In the genomic region with DNA sequence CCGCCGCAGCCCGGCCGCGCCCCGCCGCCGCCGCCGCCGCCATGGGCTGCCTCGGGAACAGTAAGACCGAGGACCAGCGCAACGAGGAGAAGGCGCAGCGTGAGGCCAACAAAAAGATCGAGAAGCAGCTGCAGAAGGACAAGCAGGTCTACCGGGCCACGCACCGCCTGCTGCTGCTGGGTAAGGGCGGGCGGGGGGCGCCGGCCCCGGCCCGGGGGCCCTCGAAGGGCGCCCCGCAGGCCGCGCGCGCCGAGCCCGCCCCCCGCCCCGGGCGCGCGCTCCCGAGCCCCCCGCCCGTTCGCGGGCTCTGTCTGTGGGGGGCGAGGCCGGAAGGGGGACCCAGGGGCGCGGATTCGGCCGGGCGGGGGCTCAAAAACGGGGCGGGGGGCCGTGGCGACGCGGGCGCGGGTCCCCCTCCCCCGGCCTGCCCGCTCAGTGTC, we compare ENCODE assay signal across 8 cellular contexts. TPM values are rescaled to one million over a fixed set of nuclear protein-coding genes. Genes with fewer than 3 reads are reported as not detected.
DNase-seq lines count a peak whose midpoint lies in the region; ATAC-seq, FAIRE-seq and TF ChIP-seq lines count a peak whose summit lies in the region.

No MANE protein-coding gene starts in this region.

- H3K4me3 ChIP-seq in BJ (ENCODE audit: low read depth, low read length), result peak overlapping the region; percentile 88
- H3K4me3 ChIP-seq in bronchial epithelial cell (ENCODE audit: low read depth, low read length), result peak overlapping the region; percentile 86
- peak overlapping the region; percentile 76 to 99 (median 79) for H3K4me3 ChIP-seq in liver (ENCODE audit: low read depth in 1 of 3, low read length in 3 of 3)

- peak; percentile 2 for ATAC-seq in HG02623 (IDR thresholded peaks at IDR 0.05; ENCODE audit: unreplicated experiment)

- peak overlapping the region; percentile 49 to 74 for H3K9ac ChIP-seq in liver (ENCODE audit: low read depth in 1 of 2, low read length in 2 of 2)

- H3K9me3 ChIP-seq in liver (ENCODE audit: control insufficient read depth in 4 of 4, low read length in 3 of 4), result no peaks in the 10 kb centered on the region

- H3K27ac ChIP-seq in liver (ENCODE audit: low read depth in 1 of 2, low read length in 2 of 2), result peak overlapping the region; percentile 93 to 97

- H3K4me1 ChIP-seq in liver (ENCODE audit: control insufficient read depth in 4 of 4, insufficient read depth in 4 of 4, low read length in 3 of 4), result peaks cover 10 to 39% (median 29%) of the 10 kb centered on the region in 4 donors

- POLR2A ChIA-PET in BJ (lab: Charles Lee), result no interaction called here

- CTCF ChIA-PET in BJ (lab: Yijun Ruan, JAX), result no interaction called here

- H3K27me3 ChIP-seq in BJ (ENCODE audit: control insufficient read depth, insufficient read depth, low read length), result no peaks in the 10 kb centered on the region
- H3K27me3 ChIP-seq in bronchial epithelial cell (ENCODE audit: control insufficient read depth, insufficient read depth, low read length), result no peaks in the 10 kb centered on the region
- H3K27me3 ChIP-seq in liver (ENCODE audit: control insufficient read depth in 4 of 4, insufficient read depth in 4 of 4, low read length in 3 of 4), result no peaks in the 10 kb centered on the region

- under 1% methylated on average over 63 of the region's 63 CpGs for WGBS in liver

- no peak for FAIRE-seq in bronchial epithelial cell (lab: Jason Lieb, UNC)

- TF ChIP-seq RAD21 in liver (IDR thresholded peaks at IDR 0.05), result no peak

- H3K36me3 ChIP-seq in BJ (ENCODE audit: control insufficient read depth, insufficient read depth, low read length) (no peaks in the 10 kb centered on the region), bronchial epithelial cell (ENCODE audit: control insufficient read depth, insufficient read depth, low read length) (no peaks in the 10 kb centered on the region), liver (ENCODE audit: control insufficient read depth in 4 of 4, insufficient read depth in 3 of 4, low read depth in 1 of 4, low read length in 3 of 4) (peaks cover 0 to 2% (median 0%) of the 10 kb centered on the region in 4 donors)

- no peak for DNase-seq in BJ (ENCODE audit: low read depth)
- DNase-seq in SK-N-DZ (ENCODE audit: low spot score), result peak; percentile 68
- no peak for DNase-seq in bronchial epithelial cell (ENCODE audit: low read depth)
- peak; percentile 34 for DNase-seq in stimulated activated naive CD4-positive, alpha-beta T cell treated with Interleukin-2 at 50 U/mL for 16 hours (lab: John Stamatoyannopoulos, UW)
- no peak for DNase-seq in cortex of kidney (lab: John Stamatoyannopoulos, UW)
- DNase-seq in cerebellar cortex (ENCODE audit: low spot score), result no peak

- TF ChIP-seq CTCF in BJ (IDR thresholded peaks at IDR 0.05; ENCODE audit: insufficient read depth, low read depth, low read length) (no peak), bronchial epithelial cell (IDR thresholded peaks at IDR 0.05; ENCODE audit: insufficient read depth, low read length, severe bottlenecking) (no peak), liver (IDR thresholded peaks at IDR 0.05; ENCODE audit: low read depth, low read length, missing input control) (no peak)

TF ChIP-seq in liver, 16 proteins besides CTCF, POLR2A, EP300 and RAD21:
- TF ChIP-seq SP1 (IDR thresholded peaks at IDR 0.05), result no peak
- TF ChIP-seq JUND (IDR thresholded peaks at IDR 0.05), result no peak
- no peak for TF ChIP-seq RXRA (IDR thresholded peaks at IDR 0.05)
- TF ChIP-seq NR2F2 (IDR thresholded peaks at IDR 0.05), result no peak
- TF ChIP-seq YY1 (IDR thresholded peaks at IDR 0.05), result no peak
- TF ChIP-seq, protein P1, sequence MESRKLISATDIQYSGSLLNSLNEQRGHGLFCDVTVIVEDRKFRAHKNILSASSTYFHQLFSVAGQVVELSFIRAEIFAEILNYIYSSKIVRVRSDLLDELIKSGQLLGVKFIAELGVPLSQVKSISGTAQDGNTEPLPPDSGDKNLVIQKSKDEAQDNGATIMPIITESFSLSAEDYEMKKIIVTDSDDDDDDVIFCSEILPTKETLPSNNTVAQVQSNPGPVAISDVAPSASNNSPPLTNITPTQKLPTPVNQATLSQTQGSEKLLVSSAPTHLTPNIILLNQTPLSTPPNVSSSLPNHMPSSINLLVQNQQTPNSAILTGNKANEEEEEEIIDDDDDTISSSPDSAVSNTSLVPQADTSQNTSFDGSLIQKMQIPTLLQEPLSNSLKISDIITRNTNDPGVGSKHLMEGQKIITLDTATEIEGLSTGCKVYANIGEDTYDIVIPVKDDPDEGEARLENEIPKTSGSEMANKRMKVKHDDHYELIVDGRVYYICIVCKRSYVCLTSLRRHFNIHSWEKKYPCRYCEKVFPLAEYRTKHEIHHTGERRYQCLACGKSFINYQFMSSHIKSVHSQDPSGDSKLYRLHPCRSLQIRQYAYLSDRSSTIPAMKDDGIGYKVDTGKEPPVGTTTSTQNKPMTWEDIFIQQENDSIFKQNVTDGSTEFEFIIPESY (IDR thresholded peaks at IDR 0.05), result no peak
- TF ChIP-seq, protein P2, sequence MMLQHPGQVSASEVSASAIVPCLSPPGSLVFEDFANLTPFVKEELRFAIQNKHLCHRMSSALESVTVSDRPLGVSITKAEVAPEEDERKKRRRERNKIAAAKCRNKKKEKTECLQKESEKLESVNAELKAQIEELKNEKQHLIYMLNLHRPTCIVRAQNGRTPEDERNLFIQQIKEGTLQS (IDR thresholded peaks at IDR 0.05), result no peak
- TF ChIP-seq TAF1 (conservative IDR thresholded peaks at IDR 0.05), result no peak
- TF ChIP-seq, protein P3, sequence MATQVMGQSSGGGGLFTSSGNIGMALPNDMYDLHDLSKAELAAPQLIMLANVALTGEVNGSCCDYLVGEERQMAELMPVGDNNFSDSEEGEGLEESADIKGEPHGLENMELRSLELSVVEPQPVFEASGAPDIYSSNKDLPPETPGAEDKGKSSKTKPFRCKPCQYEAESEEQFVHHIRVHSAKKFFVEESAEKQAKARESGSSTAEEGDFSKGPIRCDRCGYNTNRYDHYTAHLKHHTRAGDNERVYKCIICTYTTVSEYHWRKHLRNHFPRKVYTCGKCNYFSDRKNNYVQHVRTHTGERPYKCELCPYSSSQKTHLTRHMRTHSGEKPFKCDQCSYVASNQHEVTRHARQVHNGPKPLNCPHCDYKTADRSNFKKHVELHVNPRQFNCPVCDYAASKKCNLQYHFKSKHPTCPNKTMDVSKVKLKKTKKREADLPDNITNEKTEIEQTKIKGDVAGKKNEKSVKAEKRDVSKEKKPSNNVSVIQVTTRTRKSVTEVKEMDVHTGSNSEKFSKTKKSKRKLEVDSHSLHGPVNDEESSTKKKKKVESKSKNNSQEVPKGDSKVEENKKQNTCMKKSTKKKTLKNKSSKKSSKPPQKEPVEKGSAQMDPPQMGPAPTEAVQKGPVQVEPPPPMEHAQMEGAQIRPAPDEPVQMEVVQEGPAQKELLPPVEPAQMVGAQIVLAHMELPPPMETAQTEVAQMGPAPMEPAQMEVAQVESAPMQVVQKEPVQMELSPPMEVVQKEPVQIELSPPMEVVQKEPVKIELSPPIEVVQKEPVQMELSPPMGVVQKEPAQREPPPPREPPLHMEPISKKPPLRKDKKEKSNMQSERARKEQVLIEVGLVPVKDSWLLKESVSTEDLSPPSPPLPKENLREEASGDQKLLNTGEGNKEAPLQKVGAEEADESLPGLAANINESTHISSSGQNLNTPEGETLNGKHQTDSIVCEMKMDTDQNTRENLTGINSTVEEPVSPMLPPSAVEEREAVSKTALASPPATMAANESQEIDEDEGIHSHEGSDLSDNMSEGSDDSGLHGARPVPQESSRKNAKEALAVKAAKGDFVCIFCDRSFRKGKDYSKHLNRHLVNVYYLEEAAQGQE (IDR thresholded peaks at IDR 0.05), result no peak
- no peak for TF ChIP-seq GABPA (IDR thresholded peaks at IDR 0.05 in 1 of 2, conservative IDR thresholded peaks at IDR 0.05 in 1 of 2)
- no peak for TF ChIP-seq FOXA2 (IDR thresholded peaks at IDR 0.05)
- no peak for TF ChIP-seq HNF4A (conservative IDR thresholded peaks at IDR 0.05)
- no peak for TF ChIP-seq EGR1 (IDR thresholded peaks at IDR 0.05; ENCODE audit: low read depth in 2 of 2)
- no peak for TF ChIP-seq FOXA1 (IDR thresholded peaks at IDR 0.05)

RNA-seq across cellular contexts. Expression of gene GNAS, which starts 39.2 kb away (rescaled TPM):
- polyA plus RNA-seq in BJ (2011; rRNA removed), result 1,063 and 1,537 TPM in 2 replicates
- polyA minus RNA-seq in BJ (2011; rRNA and poly(A)+ RNA removed), result 1,584 and 1,724 TPM in 2 replicates
- 1,569 and 1,648 TPM in 2 replicates for polyA plus RNA-seq in SK-N-DZ (2014; cell fraction: cytosol; rRNA removed)
- polyA plus RNA-seq in SK-N-DZ (2014; cell fraction: nucleus; rRNA removed), result 749 and 1,124 TPM in 2 replicates
- total RNA-seq in bronchial epithelial cell, result 279 and 385 TPM in 2 replicates
- 100 to 1,000 TPM; 234 to 360 TPM for total RNA-seq in liver
- 100 to 1,000 TPM; 115 to 321 TPM for polyA plus RNA-seq in liver

RNA-seq across cellular contexts. Expression of gene GNAS-AS1, which starts 41.0 kb away (rescaled TPM):
- 0.42 and 0.45 TPM in 2 replicates for polyA plus RNA-seq in BJ (2011; rRNA removed)
- polyA minus RNA-seq in BJ (2011; rRNA and poly(A)+ RNA removed), result 0.15 and 0.57 TPM in 2 replicates
- polyA plus RNA-seq in SK-N-DZ (2014; cell fraction: cytosol; rRNA removed), result 1.9 and 3.7 TPM in 2 replicates
- 5.2 and 5.4 TPM in 2 replicates for polyA plus RNA-seq in SK-N-DZ (2014; cell fraction: nucleus; rRNA removed)
- 0.13 and 1.3 TPM in 2 replicates for total RNA-seq in bronchial epithelial cell
- under 1 TPM; 0.08 to 0.42 TPM for total RNA-seq in liver
- polyA plus RNA-seq in liver, result under 1 TPM in 1 of 2 donors, not detected in 1; 0.09 TPM

Comparison
In these comparisons a context has a peak if more than half of its experiments do, and no peak if none do; other contexts are left out.
1. DNase-seq: peak in SK-N-DZ (single experiment) and stimulated activated naive CD4-positive, alpha-beta T cell treated with Interleukin-2 at 50 U/mL for 16 hours (single experiment); none in BJ (single experiment), bronchial epithelial cell (single experiment), cortex of kidney (single experiment) and cerebellar cortex (single experiment).
2. Peak in every context shown above with its lines, with median percentiles within 50 percentile points of each other: H3K4me3 ChIP-seq.